12 cellular contexts compared by ENCODE assay signal in the genomic region with DNA sequence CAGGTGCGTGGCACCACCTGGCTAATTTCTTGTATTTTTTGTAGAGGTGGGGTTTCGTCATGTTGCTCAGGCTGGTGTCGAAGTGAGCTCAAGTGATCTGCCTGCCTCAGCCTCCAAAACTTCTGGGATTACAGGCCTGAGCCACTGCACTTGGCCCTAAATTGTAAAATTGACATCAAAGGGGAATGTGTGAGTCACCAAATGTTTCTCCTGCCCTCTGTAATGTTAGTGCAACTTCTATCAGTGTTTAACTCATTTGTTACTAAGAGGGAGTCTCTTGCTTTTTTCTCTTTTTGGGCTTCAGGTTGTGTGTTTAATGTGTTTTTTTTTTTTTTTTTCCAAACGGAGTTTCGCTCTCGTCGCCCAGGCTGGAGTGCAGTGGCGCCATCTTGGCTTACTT. TPM values are rescaled to one million over a fixed set of nuclear protein-coding genes. Genes with fewer than 3 reads are reported as not detected.
DNase-seq lines count a peak whose midpoint lies in the region; ATAC-seq, FAIRE-seq and TF ChIP-seq lines count a peak whose summit lies in the region.
"Had no signal": no experiment of that assay in that cellular context is flagged by ENCODE, and none has a peak within 500 bp of the region (broad histone marks: within the 10 kb centered on the region; RNA-seq: fewer than 3 reads in every experiment).

No MANE protein-coding gene starts in this region.

- peak overlapping the region; percentile 29 for H3K4me3 ChIP-seq in fibroblast of villous mesenchyme (ENCODE audit: low read depth, low read length)
- H3K4me3 ChIP-seq in stomach, result no peak overlapping the region
- no peak overlapping the region for H3K4me3 ChIP-seq in pancreas
- H3K4me3 ChIP-seq: BLaER1, SK-N-MC had no signal

- no peaks in the 10 kb centered on the region for H3K27me3 Mint-ChIP-seq in activated CD4-positive, alpha-beta T cell treated with anti-CD3 and anti-CD28 coated beads, Interleukin-2, amount 10 ng/mL, durations not matched to agents 7 days and 5 days
- H3K27me3 Mint-ChIP-seq in WTC11 (ENCODE audit: low read depth), result no peaks in the 10 kb centered on the region; the same call in 1 of the 2 replicates

- H3K9me3 ChIP-seq in stomach (no peaks in the 10 kb centered on the region), pancreas (no peaks in the 10 kb centered on the region)
- H3K9me3 ChIP-seq: BLaER1 had no signal

- DNase-seq in activated CD4-positive, alpha-beta T cell treated with anti-CD3 and anti-CD28 coated beads, Interleukin-2, amount 10 ng/mL, durations not matched to agents 7 days and 5 days, result no peak
- DNase-seq in activated CD4-positive, alpha-beta T cell treated with anti-CD3 and anti-CD28 coated beads for 4 hours, result no peak
- DNase-seq in WTC11 (ENCODE audit: low spot score) (no peak), fibroblast of villous mesenchyme (ENCODE audit: low read depth) (peak; percentile 91), stomach (no peak), pancreas (no peak), ureter (ENCODE audit: low spot score) (no peak)
- DNase-seq: stimulated activated CD8-positive, alpha-beta memory T cell treated with anti-CD3 and anti-CD28 coated beads, Interleukin-4, amount 100 ng/mL, for 48 hours had no signal

- H3K36me3 ChIP-seq in stomach (peaks cover 0 to 6% (median 2%) of the 10 kb centered on the region in 4 donors), pancreas (no peaks in the 10 kb centered on the region)

- H3K4me1 ChIP-seq in stomach (peaks cover 8 to 50% (median 29%) of the 10 kb centered on the region in 4 donors), pancreas (no peaks in the 10 kb centered on the region)

- peak overlapping the region; percentile 28 for H3K4me3 Mint-ChIP-seq in activated CD4-positive, alpha-beta T cell treated with anti-CD3 and anti-CD28 coated beads, Interleukin-2, amount 10 ng/mL, durations not matched to agents 7 days and 5 days
- no peak overlapping the region; the same call in 1 of the 2 replicates for H3K4me3 Mint-ChIP-seq in WTC11

- ATAC-seq in WTC11 (no peak), pancreas (no peak), GM18873 (IDR thresholded peaks at IDR 0.05; ENCODE audit: low FRiP score, unreplicated experiment) (no peak)

- TF ChIP-seq EP300 in stomach (IDR thresholded peaks at IDR 0.05), result no peak

- CTCF ChIA-PET in activated CD4-positive, alpha-beta T cell treated with anti-CD3 and anti-CD28 coated beads, Interleukin-2, amount 10 ng/mL, durations not matched to agents 7 days and 5 days (lab: Charles Lee), result interaction anchor here (0.7 to 1.2 kb wide), 3 partner anchors 21 to 580 kb away, joined by 3 to 4 read pairs (median 3); no protein-coding TSS in a partner anchor
- CTCF ChIA-PET in WTC11 (lab: Charles Lee), result interaction anchor here (0.7 to 2.3 kb wide), 3 partner anchors 8 to 51 kb away, joined by 3 to 21 read pairs (median 8); no protein-coding TSS in a partner anchor

- no peaks in the 10 kb centered on the region for H3K27me3 ChIP-seq in stomach
- H3K27me3 ChIP-seq in pancreas, result no peaks in the 10 kb centered on the region
- H3K27me3 ChIP-seq: BLaER1 had no signal

- H3K36me3 Mint-ChIP-seq in activated CD4-positive, alpha-beta T cell treated with anti-CD3 and anti-CD28 coated beads, Interleukin-2, amount 10 ng/mL, durations not matched to agents 7 days and 5 days (ENCODE audit: low read depth), result peaks cover 12% of the 10 kb centered on the region
- H3K36me3 Mint-ChIP-seq in WTC11, result peaks cover 6% of the 10 kb centered on the region

- no peak for TF ChIP-seq POLR2A in stomach (IDR thresholded peaks at IDR 0.05)

- WGBS in stomach, 5 donors, result 78 to 90% (median 85%) methylated on average over 8 of the region's 8 CpGs
- 92 to 93% methylated on average over 8 of the region's 8 CpGs for WGBS in pancreas, 2 donors

- no peak for FAIRE-seq in pancreas (lab: Jason Lieb, UNC)

- intact Hi-C loops in stomach (cut with DNase I; ENCODE audit: low total_unique reads), result no loop called here
- intact Hi-C loops in pancreas (cut with DNase I), result no loop called here

- H3K27ac ChIP-seq in stomach (peak overlapping the region in 4 of 5 donors; percentile 49 to 97 (median 94)), pancreas (no peak overlapping the region)
- H3K27ac ChIP-seq: BLaER1, SK-N-MC had no signal

- no peak overlapping the region for H3K27ac Mint-ChIP-seq in activated CD4-positive, alpha-beta T cell treated with anti-CD3 and anti-CD28 coated beads, Interleukin-2, amount 10 ng/mL, durations not matched to agents 7 days and 5 days
- 0 out of 2 replicates have a peak overlapping the region, but pooled peaks have one; percentile 45 for H3K27ac Mint-ChIP-seq in WTC11

- H3K4me1 Mint-ChIP-seq in activated CD4-positive, alpha-beta T cell treated with anti-CD3 and anti-CD28 coated beads, Interleukin-2, amount 10 ng/mL, durations not matched to agents 7 days and 5 days, result peaks cover 35% of the 10 kb centered on the region
- H3K4me1 Mint-ChIP-seq in WTC11, result peaks cover 18% of the 10 kb centered on the region

- TF ChIP-seq CTCF in WTC11 (IDR thresholded peaks at IDR 0.05) (no peak), fibroblast of villous mesenchyme (IDR thresholded peaks at IDR 0.05; ENCODE audit: insufficient read depth, low read depth, low read length) (no peak), stomach (IDR thresholded peaks at IDR 0.05) (no peak), pancreas (IDR thresholded peaks at IDR 0.05) (no peak)

- H3K9me3 Mint-ChIP-seq in activated CD4-positive, alpha-beta T cell treated with anti-CD3 and anti-CD28 coated beads, Interleukin-2, amount 10 ng/mL, durations not matched to agents 7 days and 5 days, result no peaks in the 10 kb centered on the region
- no peaks in the 10 kb centered on the region for H3K9me3 Mint-ChIP-seq in WTC11

- POLR2A ChIA-PET in activated CD4-positive, alpha-beta T cell treated with anti-CD3 and anti-CD28 coated beads, Interleukin-2, amount 10 ng/mL, durations not matched to agents 7 days and 5 days (lab: Charles Lee), result no interaction called here
- POLR2A ChIA-PET in WTC11 (lab: Charles Lee), result interaction anchor here (3.4 kb wide), 1 partner anchor 15 kb away, joined by 24 read pairs; the partner anchor contains the start of genes FOXM1 and RHNO1

TF ChIP-seq in WTC11, 78 proteins besides CTCF, POLR2A, EP300 and RAD21:
- TF ChIP-seq GABPB1 (CRISPR knock-in tag; IDR thresholded peaks at IDR 0.05) (peak; percentile 58; the same call in 1 of the 2 replicates), KAT7 (CRISPR knock-in tag; IDR thresholded peaks at IDR 0.05; ENCODE audit: borderline replicate concordance) (no peak), ZNF263 (CRISPR knock-in tag; IDR thresholded peaks at IDR 0.05; ENCODE audit: low read depth) (no peak), GRHL2 (CRISPR knock-in tag; IDR thresholded peaks at IDR 0.05; ENCODE audit: insufficient replicate concordance, severe bottlenecking) (no peak), FOXP1 (CRISPR knock-in tag; IDR thresholded peaks at IDR 0.05; ENCODE audit: borderline replicate concordance) (no peak)

RNA-seq across cellular contexts. Expression of gene TULP3, which starts 2.3 kb away (rescaled TPM):
- 1 to 10 TPM; 8.6 to 9.1 TPM for total RNA-seq in activated CD4-positive, alpha-beta T cell treated with anti-CD3 and anti-CD28 coated beads, Interleukin-2, amount 10 ng/mL, durations not matched to agents 7 days and 5 days
- total RNA-seq in WTC11 (2021) (17.4 to 18.8 TPM (median 18.0 TPM) in 3 replicates), fibroblast of villous mesenchyme (39.9 and 41.5 TPM in 2 replicates), stomach (10 to 100 TPM; 10.7 to 73.5 (median 30.3) TPM), pancreas (1 to 10 TPM; 4.1 to 9.0 (median 5.7) TPM), ureter (13.2 TPM)
- polyA plus RNA-seq in stomach (10 to 100 TPM in 2 of 3 donors, 1 to 10 TPM in 1; 9.2 to 11.7 (median 11.3) TPM), pancreas (1 to 10 TPM; 6.3 to 8.9 TPM)

RNA-seq across cellular contexts. Expression of gene RHNO1, which starts 16.0 kb away (rescaled TPM):
- 10 to 100 TPM; 53.6 to 61.4 TPM for total RNA-seq in activated CD4-positive, alpha-beta T cell treated with anti-CD3 and anti-CD28 coated beads, Interleukin-2, amount 10 ng/mL, durations not matched to agents 7 days and 5 days
- total RNA-seq in WTC11 (2021) (48.0 to 50.3 TPM (median 49.5 TPM) in 3 replicates), fibroblast of villous mesenchyme (28.3 and 38.0 TPM in 2 replicates), stomach (10 to 100 TPM in 2 of 5 donors, 1 to 10 TPM in 2, not detected in 1; 7.0 to 92.0 (median 14.1) TPM), pancreas (10 to 100 TPM in 2 of 6 donors, 1 to 10 TPM in 4; 5.7 to 12.6 (median 8.0) TPM), ureter (20.1 TPM)
- polyA plus RNA-seq in stomach (10 to 100 TPM; 12.7 to 18.4 (median 14.7) TPM), pancreas (10 to 100 TPM in 1 of 2 donors, 1 to 10 TPM in 1; 6.9 to 11.3 TPM)

RNA-seq across cellular contexts. Expression of gene FOXM1, which starts 16.0 kb away (rescaled TPM):
- total RNA-seq in activated CD4-positive, alpha-beta T cell treated with anti-CD3 and anti-CD28 coated beads, Interleukin-2, amount 10 ng/mL, durations not matched to agents 7 days and 5 days, result 100 to 1,000 TPM; 119 to 131 TPM
- total RNA-seq in WTC11 (2021) (99.6 to 118 TPM (median 100 TPM) in 3 replicates), fibroblast of villous mesenchyme (16.4 and 17.7 TPM in 2 replicates), stomach (10 to 100 TPM in 2 of 5 donors, 1 to 10 TPM in 2, not detected in 1; 3.5 to 23.2 (median 7.1) TPM), pancreas (1 to 10 TPM in 1 of 6 donors, under 1 TPM in 4, not detected in 1; 0.12 to 1.5 (median 0.60) TPM), ureter (1.3 TPM)
- polyA plus RNA-seq in stomach (10 to 100 TPM in 1 of 3 donors, 1 to 10 TPM in 2; 3.7 to 10.5 (median 7.6) TPM), pancreas (under 1 TPM; 0.19 to 0.65 TPM)

RNA-seq across cellular contexts. Expression of gene TEX52, which starts 36.2 kb away (rescaled TPM):
- total RNA-seq in activated CD4-positive, alpha-beta T cell treated with anti-CD3 and anti-CD28 coated beads, Interleukin-2, amount 10 ng/mL, durations not matched to agents 7 days and 5 days, result under 1 TPM; 0.29 to 0.35 TPM
- total RNA-seq in WTC11 (2021), result not detected in 3 replicates
- total RNA-seq in fibroblast of villous mesenchyme, result not detected in 2 replicates
- not detected for total RNA-seq in stomach
- polyA plus RNA-seq in stomach, result not detected
- under 1 TPM in 1 of 6 donors, not detected in 5; 0.19 TPM for total RNA-seq in pancreas
- not detected for polyA plus RNA-seq in pancreas
- not detected for total RNA-seq in ureter
- total RNA-seq: aorta had no signal
- polyA plus RNA-seq: aorta had no signal

RNA-seq across cellular contexts. Expression of gene NRIP2, which starts 58.2 kb away (rescaled TPM):
- not detected for total RNA-seq in activated CD4-positive, alpha-beta T cell treated with anti-CD3 and anti-CD28 coated beads, Interleukin-2, amount 10 ng/mL, durations not matched to agents 7 days and 5 days
- total RNA-seq in WTC11 (2021), result 0.09 TPM in 1 of 3 replicates, not detected in the others
- under 0.01 and 0.86 TPM in 2 replicates for total RNA-seq in fibroblast of villous mesenchyme
- total RNA-seq in stomach, result 10 to 100 TPM in 1 of 5 donors, 1 to 10 TPM in 1, under 1 TPM in 1, not detected in 2; 0.92 to 24.3 (median 4.7) TPM
- under 1 TPM; 0.31 to 0.87 (median 0.63) TPM for polyA plus RNA-seq in stomach
- total RNA-seq in pancreas, result under 1 TPM; 0.13 to 0.83 (median 0.33) TPM
- polyA plus RNA-seq in pancreas, result 1 to 10 TPM in 1 of 2 donors, under 1 TPM in 1; 0.68 to 1.2 TPM
- total RNA-seq in ureter, result 3.6 TPM

Comparison
In these comparisons a context has a peak if more than half of its experiments do, and no peak if none do; other contexts are left out.
1. H3K27ac ChIP-seq: peak in stomach (4 of 5); none in pancreas (0 of 4).